ENCODE assay signal across 7 cellular contexts in genomic region chr4:118889313-118889694, GRCh38. TPM values are rescaled to one million over a fixed set of nuclear protein-coding genes. Genes with fewer than 3 reads are reported as not detected.
DNase-seq lines count a peak whose midpoint lies in the region; ATAC-seq and TF ChIP-seq lines count a peak whose summit lies in the region.

No MANE protein-coding gene starts in this region.

- peaks cover 30% of the 10 kb centered on the region for H3K27me3 Mint-ChIP-seq in activated CD8-positive, alpha-beta T cell treated with anti-CD3 and anti-CD28 coated beads for 36 hours

- no peak for DNase-seq in activated CD8-positive, alpha-beta T cell treated with anti-CD3 and anti-CD28 coated beads for 36 hours
- DNase-seq in right cardiac atrium (no peak), spleen (no peak), NCI-H2081 (lab: John Stamatoyannopoulos, UW) (no peak), GM19240 (ENCODE audit: insufficient read length, low spot score) (no peak), UCSD-AML1 (lab: John Stamatoyannopoulos, UW; ENCODE audit: unreplicated experiment) (no peak)

- H3K9me3 ChIP-seq in HUES64 (ENCODE audit: insufficient read depth, low read depth, low read length) (no peaks in the 10 kb centered on the region), right cardiac atrium (ENCODE audit: control insufficient read depth, low read length) (no peaks in the 10 kb centered on the region), spleen (no peaks in the 10 kb centered on the region)

- H3K9ac ChIP-seq in HUES64 (ENCODE audit: low read depth, low read length), result no peak overlapping the region

- H3K4me3 ChIP-seq in HUES64 (ENCODE audit: low read length) (peak overlapping the region; percentile 56), right cardiac atrium (ENCODE audit: low read length) (peak overlapping the region; percentile 94), spleen (peak overlapping the region; percentile 32 to 69 (median 38))

- H3K4me1 ChIP-seq in HUES64 (ENCODE audit: insufficient read depth, low read length) (peaks cover 9% of the 10 kb centered on the region), right cardiac atrium (ENCODE audit: control insufficient read depth, insufficient read depth, low read length) (peaks cover 3% of the 10 kb centered on the region), spleen (peaks cover 5 to 18% (median 14%) of the 10 kb centered on the region in 6 donors)

- peaks cover 13% of the 10 kb centered on the region for H3K4me1 Mint-ChIP-seq in activated CD8-positive, alpha-beta T cell treated with anti-CD3 and anti-CD28 coated beads for 36 hours (ENCODE audit: low read depth)

- no peaks in the 10 kb centered on the region for H3K9me3 Mint-ChIP-seq in activated CD8-positive, alpha-beta T cell treated with anti-CD3 and anti-CD28 coated beads for 36 hours

- H3K36me3 Mint-ChIP-seq in activated CD8-positive, alpha-beta T cell treated with anti-CD3 and anti-CD28 coated beads for 36 hours (ENCODE audit: low read depth), result no peaks in the 10 kb centered on the region

- POLR2A ChIA-PET in activated CD8-positive, alpha-beta T cell treated with anti-CD3 and anti-CD28 coated beads for 36 hours (lab: Charles Lee), result no interaction called here

- no peak for ATAC-seq in activated CD8-positive, alpha-beta T cell treated with anti-CD3 and anti-CD28 coated beads for 36 hours
- ATAC-seq in right cardiac atrium, result peak; percentile 42 to 48

- no peak for TF ChIP-seq POLR2A in spleen (IDR thresholded peaks at IDR 0.05)

- no peak overlapping the region for H3K27ac Mint-ChIP-seq in activated CD8-positive, alpha-beta T cell treated with anti-CD3 and anti-CD28 coated beads for 36 hours

- intact Hi-C loops in activated CD8-positive, alpha-beta T cell treated with anti-CD3 and anti-CD28 coated beads for 36 hours (cut with micrococcal nuclease), result no loop called here
- intact Hi-C loops in right cardiac atrium (cut with DNase I) (loop anchor here (5.0 to 10.0 kb wide), 7 partner anchors 55 to 155 kb away; partner anchors contain the start of gene SEC24D (in 1 of the 4)), spleen (cut with DNase I; ENCODE audit: low total_unique reads) (loop anchor here (2.0 kb wide), 1 partner anchor 121 kb away; no protein-coding TSS in a partner anchor)

- peaks cover 20% of the 10 kb centered on the region; the same call in 1 of the 2 replicates for H3K27me3 ChIP-seq in HUES64 (ENCODE audit: insufficient read depth, low read length)
- H3K27me3 ChIP-seq in right cardiac atrium (ENCODE audit: control insufficient read depth, insufficient read depth), result no peaks in the 10 kb centered on the region
- peaks cover 0 to 31% (median 5%) of the 10 kb centered on the region in 7 donors for H3K27me3 ChIP-seq in spleen (replicated peaks in 1 of 7)

- TF ChIP-seq CTCF in activated CD8-positive, alpha-beta T cell treated with anti-CD3 and anti-CD28 coated beads for 36 hours (IDR thresholded peaks at IDR 0.05), result no peak
- TF ChIP-seq CTCF in spleen (IDR thresholded peaks at IDR 0.05 in 8 of 11, conservative IDR thresholded peaks at IDR 0.05 in 3 of 11), result no peak

- H3K27ac ChIP-seq in HUES64 (ENCODE audit: low read depth, low read length) (no peak overlapping the region), right cardiac atrium (ENCODE audit: low read length) (peak overlapping the region; percentile 93), spleen (peak overlapping the region in 7 of 8 donors; percentile 53 to 69 (median 61))

- 66% methylated on average over 4 of the region's 4 CpGs for WGBS in HUES64
- WGBS in right cardiac atrium, result 17% methylated on average over 4 of the region's 4 CpGs
- WGBS in spleen, 5 donors, result 51 to 73% (median 63%) methylated on average over 4 of the region's 4 CpGs

- no peaks in the 10 kb centered on the region for H3K36me3 ChIP-seq in HUES64 (ENCODE audit: insufficient read depth, low read length)
- no peaks in the 10 kb centered on the region for H3K36me3 ChIP-seq in spleen

- peak overlapping the region; percentile 76 for H3K4me3 Mint-ChIP-seq in activated CD8-positive, alpha-beta T cell treated with anti-CD3 and anti-CD28 coated beads for 36 hours

- CTCF ChIA-PET in activated CD8-positive, alpha-beta T cell treated with anti-CD3 and anti-CD28 coated beads for 36 hours (lab: Charles Lee), result interaction anchor here (0.8 to 4.6 kb wide), 8 partner anchors 24 to 150 kb away, joined by 3 to 35 read pairs (median 4); no protein-coding TSS in a partner anchor

RNA-seq across cellular contexts. Expression of gene SYNPO2, which starts 0.7 kb away (rescaled TPM):
- 1.4 TPM for polyA plus RNA-seq in HUES64 (2013, experiment 1 of 2)
- polyA plus RNA-seq in HUES64 (2013, experiment 2 of 2), result 1.7 TPM
- total RNA-seq in activated CD8-positive, alpha-beta T cell treated with anti-CD3 and anti-CD28 coated beads for 36 hours, result under 1 TPM; 0.13 to 0.18 TPM
- total RNA-seq in right cardiac atrium (100 to 1,000 TPM; 111 to 134 (median 118) TPM), spleen (10 to 100 TPM; 24.7 to 72.1 (median 36.9) TPM)
- polyA plus RNA-seq in right cardiac atrium (29.6 TPM), spleen (1 to 10 TPM; 3.6 to 5.9 (median 4.2) TPM)

RNA-seq across cellular contexts. Expression of gene SEC24D, which starts 53.4 kb away (rescaled TPM):
- 52.6 TPM for polyA plus RNA-seq in HUES64 (2013, experiment 1 of 2)
- 41.5 TPM for polyA plus RNA-seq in HUES64 (2013, experiment 2 of 2)
- total RNA-seq in activated CD8-positive, alpha-beta T cell treated with anti-CD3 and anti-CD28 coated beads for 36 hours, result 10 to 100 TPM; 25.2 to 26.4 TPM
- total RNA-seq in right cardiac atrium, result 10 to 100 TPM; 13.8 to 37.1 (median 20.9) TPM
- polyA plus RNA-seq in right cardiac atrium, result 7.3 TPM
- 10 to 100 TPM; 42.0 to 75.8 (median 65.3) TPM for total RNA-seq in spleen
- 1 to 10 TPM; 5.2 to 9.4 (median 7.0) TPM for polyA plus RNA-seq in spleen

Comparison
In these comparisons a context has a peak if more than half of its experiments do, and no peak if none do; other contexts are left out.
1. H3K4me3 ChIP-seq: peak in every context shown above with its lines; median percentile 94 in right cardiac atrium; 56 in HUES64; 38 in spleen.
2. RNA of gene SYNPO2, which starts 0.7 kb away (total RNA-seq): 111 to 134 TPM in right cardiac atrium and 24.7 to 72.1 TPM in spleen; 0.13 to 0.18 TPM in activated CD8-positive, alpha-beta T cell treated with anti-CD3 and anti-CD28 coated beads for 36 hours; every median in the first group is over 10 times any median in the second.